In the genomic region with DNA sequence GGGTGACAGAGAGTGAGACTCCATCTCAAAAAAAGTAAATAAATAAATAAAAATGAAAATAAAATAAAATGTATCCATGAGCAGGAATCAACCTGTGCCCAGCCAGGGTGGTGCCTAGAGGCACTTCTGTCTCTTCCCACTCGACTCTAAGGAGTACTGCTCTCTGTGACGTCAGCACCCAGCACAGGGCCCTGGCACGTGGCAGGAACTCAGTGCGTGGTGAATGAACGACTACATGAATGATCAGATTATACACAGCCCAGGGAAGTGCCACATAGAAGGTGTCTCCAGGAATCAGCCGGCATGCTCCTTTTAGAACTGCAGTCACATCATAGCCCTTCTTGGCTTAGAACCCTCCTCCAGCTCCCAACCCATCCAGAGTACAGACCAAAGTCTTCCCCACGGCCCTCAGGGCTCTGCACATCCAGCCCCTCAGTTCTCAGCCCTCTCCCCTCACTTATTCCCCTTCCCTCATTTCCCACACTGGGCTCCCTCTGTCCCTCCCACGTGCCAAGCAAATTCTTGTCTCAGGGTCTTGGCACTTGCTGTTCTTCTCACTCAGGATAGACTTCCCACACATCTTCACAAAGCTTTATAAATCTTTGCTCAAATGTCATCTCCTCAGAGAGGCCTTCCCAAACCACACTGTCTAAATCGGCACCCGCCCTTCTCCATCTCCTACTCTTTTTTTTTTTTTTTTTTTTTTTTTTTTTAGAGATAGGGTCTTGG, we compare ENCODE assay signal across 25 cellular contexts. TPM values are rescaled to one million over a fixed set of nuclear protein-coding genes. Genes with fewer than 3 reads are reported as not detected.
DNase-seq lines count a peak whose midpoint lies in the region; ATAC-seq and TF ChIP-seq lines count a peak whose summit lies in the region.
"Had no signal": no experiment of that assay in that cellular context is flagged by ENCODE, and none has a peak within 500 bp of the region (broad histone marks: within the 10 kb centered on the region; RNA-seq: fewer than 3 reads in every experiment).

No MANE protein-coding gene starts in this region.

- H3K36me3 ChIP-seq in SK-N-SH (replicated peaks in 1 of 2; ENCODE audit: control insufficient read depth in 1 of 2, insufficient read depth in 2 of 2, low read length in 1 of 2), result peaks cover 1 to 20% of the 10 kb centered on the region in 2 experiments
- no peaks in the 10 kb centered on the region for H3K36me3 ChIP-seq in breast epithelium

- no peak for TF ChIP-seq POLR2A in breast epithelium (IDR thresholded peaks at IDR 0.05)

- H3K27me3 ChIP-seq in SK-N-SH (ENCODE audit: insufficient read depth) (no peaks in the 10 kb centered on the region), breast epithelium (no peaks in the 10 kb centered on the region)
- H3K27me3 ChIP-seq: SJCRH30 had no signal

- no peaks in the 10 kb centered on the region for H3K9me3 Mint-ChIP-seq in neural crest cell
- no peaks in the 10 kb centered on the region for H3K9me3 Mint-ChIP-seq in stimulated activated effector memory CD8-positive, alpha-beta T cell treated with anti-CD3 and anti-CD28 coated beads, Interleukin-12 subunit alpha, Interleukin-12 subunit beta, amount 100 ng/mL, for 72 hours

- peaks cover 0 to 3% of the 10 kb centered on the region in 2 experiments; a peak in 1 of 4 replicates for H3K4me1 ChIP-seq in SK-N-SH (ENCODE audit: control insufficient read depth in 1 of 2, insufficient read depth in 2 of 2, low read depth in 1 of 2, low read length in 1 of 2)
- no peaks in the 10 kb centered on the region for H3K4me1 ChIP-seq in breast epithelium
- H3K4me1 ChIP-seq: SJCRH30 had no signal

- peaks cover 7% of the 10 kb centered on the region for H3K36me3 Mint-ChIP-seq in neural crest cell (ENCODE audit: low read depth)
- peaks cover 32% of the 10 kb centered on the region for H3K36me3 Mint-ChIP-seq in stimulated activated effector memory CD8-positive, alpha-beta T cell treated with anti-CD3 and anti-CD28 coated beads, Interleukin-12 subunit alpha, Interleukin-12 subunit beta, amount 100 ng/mL, for 72 hours

- H3K4me2 ChIP-seq in SK-N-SH, result no peak overlapping the region
- H3K4me2 ChIP-seq: PC-9 had no signal

- H3K4me3 ChIP-seq in SK-N-SH (ENCODE audit: low read depth in 2 of 2, low read length in 1 of 2), result no peak overlapping the region
- H3K4me3 ChIP-seq in breast epithelium, result no peak overlapping the region
- H3K4me3 ChIP-seq: GM23248, PC-9, SJCRH30 had no signal

- no peak for TF ChIP-seq RAD21 in SK-N-SH (IDR thresholded peaks at IDR 0.05; ENCODE audit: low read length)

- CTCF ChIA-PET in SK-N-SH (lab: Yijun Ruan, JAX), result interaction anchor here (0.6 to 1.1 kb wide), 2 partner anchors 73 to 146 kb away, joined by 3 read pairs; no protein-coding TSS in a partner anchor

- TF ChIP-seq EP300 in SK-N-SH (IDR thresholded peaks at IDR 0.05; ENCODE audit: borderline replicate concordance in 1 of 2, low read depth in 1 of 2, low read length in 1 of 2), result no peak

- peak overlapping the region; percentile 58 for H3K4me3 Mint-ChIP-seq in neural crest cell
- H3K4me3 Mint-ChIP-seq in stimulated activated effector memory CD8-positive, alpha-beta T cell treated with anti-CD3 and anti-CD28 coated beads, Interleukin-12 subunit alpha, Interleukin-12 subunit beta, amount 100 ng/mL, for 72 hours, result no peak overlapping the region
- H3K4me3 Mint-ChIP-seq: CD14-positive monocyte had no signal

- 90% methylated on average over 10 of the region's 10 CpGs for WGBS in SK-N-SH (ENCODE audit: low lambda C conversion rate)

- no peaks in the 10 kb centered on the region for H3K27me3 Mint-ChIP-seq in neural crest cell (ENCODE audit: low read depth)

- H3K79me2 ChIP-seq in SK-N-SH (ENCODE audit: insufficient read depth), result 0 out of 2 replicates have a peak, but pooled peaks cover 5% of the 10 kb centered on the region

- intact Hi-C loops in breast epithelium (cut with DNase I; ENCODE audit: low total_unique reads), result no loop called here

- no peak overlapping the region for H2AFZ ChIP-seq in SK-N-SH (ENCODE audit: low read depth)
- H2AFZ ChIP-seq: GM23248, PC-9 had no signal

- DNase-seq in SK-N-SH, result peak; percentile 11
- peak in 33 of 58 donors; percentile 10 to 77 (median 42) for DNase-seq in anterior cingulate cortex (lab: John Stamatoyannopoulos, UW)
- no peak for DNase-seq in neural crest cell (ENCODE audit: low read depth, low spot score)
- DNase-seq in stimulated activated effector memory CD8-positive, alpha-beta T cell treated with anti-CD3 and anti-CD28 coated beads, Interleukin-12 subunit alpha, Interleukin-12 subunit beta, amount 100 ng/mL, for 72 hours (ENCODE audit: low spot score in 2 of 2), result no peak
- no peak for DNase-seq in activated CD4-positive, alpha-beta T cell treated with anti-CD3 and anti-CD28 coated beads for 1 hour
- no peak for DNase-seq in breast epithelium (ENCODE audit: low spot score in 2 of 2)
- DNase-seq: AML-193, DMS79 treated with DMSO at 0.1 percent for 48 hours, GM23248, HCEC 1CT, IMR-90, Karpas-422, MM.1S, NCI-H1092, NCI-H2081 treated with DMSO at 0.1 percent for 48 hours, NCI-H446 treated with DMSO at 0.1 percent for 48 hours, NCI-H774, PC-9, SJCRH30 had no signal

- POLR2A ChIA-PET in SK-N-SH (lab: Yijun Ruan, JAX), result interaction anchor here (0.6 kb wide), 1 partner anchor 11 kb away, joined by 6 read pairs; no protein-coding TSS in a partner anchor

- H3K27ac ChIP-seq in SK-N-SH (ENCODE audit: low read depth in 2 of 2, low read length in 1 of 2), result no peak overlapping the region
- H3K27ac ChIP-seq in breast epithelium, result no peak overlapping the region
- H3K27ac ChIP-seq: 22Rv1, GM23248, HL-60, PC-9, SJCRH30 had no signal

- TF ChIP-seq CTCF in SK-N-SH (IDR thresholded peaks at IDR 0.05) (no peak), neural crest cell (conservative IDR thresholded peaks at IDR 0.05) (no peak), breast epithelium (IDR thresholded peaks at IDR 0.05) (no peak)

- H3K9me3 ChIP-seq in SK-N-SH (no peaks in the 10 kb centered on the region), breast epithelium (no peaks in the 10 kb centered on the region)
- H3K9me3 ChIP-seq: SJCRH30 had no signal

- no peak overlapping the region for H3K9ac ChIP-seq in SK-N-SH
- H3K9ac ChIP-seq: GM23248 had no signal

- peaks cover 2% of the 10 kb centered on the region for H3F3A ChIP-seq in SK-N-SH (replicated peaks; ENCODE audit: insufficient read depth)

- H4K20me1 ChIP-seq in SK-N-SH (ENCODE audit: insufficient read depth), result no peaks in the 10 kb centered on the region

- no peaks in the 10 kb centered on the region for H3K9me2 ChIP-seq in SK-N-SH

- H3K4me1 Mint-ChIP-seq in neural crest cell, result peaks cover 9% of the 10 kb centered on the region
- no peaks in the 10 kb centered on the region for H3K4me1 Mint-ChIP-seq in stimulated activated effector memory CD8-positive, alpha-beta T cell treated with anti-CD3 and anti-CD28 coated beads, Interleukin-12 subunit alpha, Interleukin-12 subunit beta, amount 100 ng/mL, for 72 hours

- H3K27ac Mint-ChIP-seq in neural crest cell (ENCODE audit: unreplicated experiment), result peak overlapping the region; percentile 31
- H3K27ac Mint-ChIP-seq in stimulated activated effector memory CD8-positive, alpha-beta T cell treated with anti-CD3 and anti-CD28 coated beads, Interleukin-12 subunit alpha, Interleukin-12 subunit beta, amount 100 ng/mL, for 72 hours, result peak overlapping the region; percentile 62

- no peak for ATAC-seq in SK-N-SH treated with all-trans-retinoic acid at 6 μM for 48 hours
- no peak for ATAC-seq in stimulated activated effector memory CD8-positive, alpha-beta T cell treated with anti-CD3 and anti-CD28 coated beads, Interleukin-12 subunit alpha, Interleukin-12 subunit beta, amount 100 ng/mL, for 72 hours
- no peak for ATAC-seq in GM21447 (IDR thresholded peaks at IDR 0.05; ENCODE audit: unreplicated experiment)

TF ChIP-seq in SK-N-SH treated with all-trans-retinoic acid at 6 μM for 48 hours, 23 proteins besides CTCF, POLR2A, EP300 and RAD21 (continues in another document):
- TF ChIP-seq SNAI2 (CRISPR knock-in tag; IDR thresholded peaks at IDR 0.05) (no peak), OSR1 (CRISPR knock-in tag; IDR thresholded peaks at IDR 0.05) (no peak), TCF4 (CRISPR knock-in tag; IDR thresholded peaks at IDR 0.05; ENCODE audit: borderline replicate concordance) (no peak), BACH2 (CRISPR knock-in tag; IDR thresholded peaks at IDR 0.05; ENCODE audit: borderline replicate concordance) (no peak)

RNA-seq across cellular contexts. Expression of gene CLIP3, which starts 4.2 kb away (rescaled TPM):
- polyA plus RNA-seq in SK-N-SH (2012; rRNA removed), result 7.1 and 13.1 TPM in 2 replicates
- polyA plus RNA-seq in SK-N-SH (2012; cell fraction: cytosol; rRNA removed), result 7.3 and 9.1 TPM in 2 replicates
- polyA plus RNA-seq in SK-N-SH (2012; cell fraction: nucleus; rRNA removed), result 17.5 and 22.4 TPM in 2 replicates
- total RNA-seq in neural crest cell (33.1 and 37.6 TPM in 2 replicates), breast epithelium (10 to 100 TPM in 1 of 3 donors, 1 to 10 TPM in 2; 7.5 to 13.4 (median 7.6) TPM)
- polyA plus RNA-seq: CD14-positive monocyte had no signal

RNA-seq across cellular contexts. Expression of gene ALKBH6, which starts 14.5 kb away (rescaled TPM):
- 29.9 and 30.7 TPM in 2 replicates for polyA plus RNA-seq in SK-N-SH (2012; rRNA removed)
- 19.8 and 21.2 TPM in 2 replicates for polyA plus RNA-seq in SK-N-SH (2012; cell fraction: cytosol; rRNA removed)
- 133 and 254 TPM in 2 replicates for polyA plus RNA-seq in SK-N-SH (2012; cell fraction: nucleus; rRNA removed)
- total RNA-seq in neural crest cell, result 21.7 and 23.7 TPM in 2 replicates
- 10 to 100 TPM; 18.0 to 23.0 (median 20.3) TPM for total RNA-seq in breast epithelium

RNA-seq across cellular contexts. Expression of gene SYNE4, which starts 19.9 kb away (rescaled TPM):
- polyA plus RNA-seq in SK-N-SH (2012; rRNA removed), result 0.48 and 0.58 TPM in 2 replicates
- 0.04 and 0.05 TPM in 2 replicates for polyA plus RNA-seq in SK-N-SH (2012; cell fraction: cytosol; rRNA removed)
- 5.1 and 5.3 TPM in 2 replicates for polyA plus RNA-seq in SK-N-SH (2012; cell fraction: nucleus; rRNA removed)
- total RNA-seq in neural crest cell, result 0.30 and 0.54 TPM in 2 replicates
- 10 to 100 TPM in 1 of 3 donors, 1 to 10 TPM in 1, under 1 TPM in 1; 0.16 to 15.5 (median 9.5) TPM for total RNA-seq in breast epithelium
- total RNA-seq: GM23248, HT1080, IMR-90 had no signal
- polyA plus RNA-seq: CD14-positive monocyte had no signal

RNA-seq across cellular contexts. Expression of gene THAP8, which starts 25.6 kb away (rescaled TPM):
- polyA plus RNA-seq in SK-N-SH (2012; rRNA removed), result 6.2 and 6.3 TPM in 2 replicates
- 2.3 and 4.8 TPM in 2 replicates for polyA plus RNA-seq in SK-N-SH (2012; cell fraction: cytosol; rRNA removed)
- 3.9 and 4.2 TPM in 2 replicates for polyA plus RNA-seq in SK-N-SH (2012; cell fraction: nucleus; rRNA removed)
- total RNA-seq in neural crest cell (9.4 and 9.8 TPM in 2 replicates), breast epithelium (10 to 100 TPM in 2 of 3 donors, 1 to 10 TPM in 1; 8.6 to 11.0 (median 10.2) TPM)

RNA-seq across cellular contexts. Expression of gene WDR62, which starts 26.2 kb away (rescaled TPM):
- 5.0 and 5.3 TPM in 2 replicates for polyA plus RNA-seq in SK-N-SH (2012; rRNA removed)
- polyA plus RNA-seq in SK-N-SH (2012; cell fraction: cytosol; rRNA removed), result 1.6 and 3.4 TPM in 2 replicates
- 20.4 and 27.2 TPM in 2 replicates for polyA plus RNA-seq in SK-N-SH (2012; cell fraction: nucleus; rRNA removed)
- total RNA-seq in neural crest cell (34.2 and 35.3 TPM in 2 replicates), breast epithelium (under 1 TPM; 0.59 to 0.98 (median 0.80) TPM)

Comparison
In these comparisons a context has a peak if more than half of its experiments do, and no peak if none do; other contexts are left out.
1. DNase-seq: peak in SK-N-SH (single experiment) and anterior cingulate cortex (33 of 58); none in neural crest cell (single experiment), stimulated activated effector memory CD8-positive, alpha-beta T cell treated with anti-CD3 and anti-CD28 coated beads, Interleukin-12 subunit alpha, Interleukin-12 subunit beta, amount 100 ng/mL, for 72 hours (0 of 2), activated CD4-positive, alpha-beta T cell treated with anti-CD3 and anti-CD28 coated beads for 1 hour (single experiment) and breast epithelium (0 of 2).